1 cellular context compared by ENCODE assay signal in the genomic region with DNA sequence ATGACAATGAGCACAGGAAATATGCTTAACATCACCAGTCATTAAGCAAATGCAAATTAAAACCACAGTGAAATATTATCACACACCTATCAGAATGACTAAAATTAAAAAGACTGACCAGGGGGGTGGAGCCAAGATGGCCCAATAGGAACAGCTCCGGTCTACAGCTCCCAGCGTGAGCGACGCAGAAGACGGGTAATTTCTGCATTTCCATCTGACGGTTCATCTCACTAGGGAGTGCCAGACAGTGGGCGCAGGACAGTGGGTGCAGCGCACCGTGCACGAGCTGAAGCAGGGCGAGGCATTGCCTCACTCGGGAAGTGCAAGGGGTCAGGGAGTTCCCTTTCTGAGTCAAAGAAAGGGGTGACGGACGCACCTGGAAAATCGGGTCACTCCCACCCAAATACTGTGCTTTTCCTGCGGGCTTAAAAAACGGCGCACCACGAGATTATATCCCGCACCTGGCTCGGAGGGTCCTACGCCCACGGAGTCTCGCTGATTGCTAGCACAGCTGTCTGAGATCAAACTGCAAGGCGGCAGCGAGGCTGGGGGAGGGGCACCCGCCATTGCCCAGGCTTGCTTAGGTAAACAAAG.
TF ChIP-seq lines count a peak whose summit lies in the region.

No MANE protein-coding gene starts in this region.

TF ChIP-seq in HEK293, 187 proteins besides CTCF, POLR2A, EP300 and RAD21 (continued from another document):
- TF ChIP-seq EGR2 (tag by site-specific recombination; IDR thresholded peaks at IDR 0.05; ENCODE audit: low read depth) (peak; percentile 57), ZEB2 (tag by site-specific recombination; IDR thresholded peaks at IDR 0.05) (peak; percentile 27; the same call in 1 of the 2 replicates), ZFP69B (tag by site-specific recombination; IDR thresholded peaks at IDR 0.05) (peak; percentile 39; the same call in 1 of the 2 replicates), SP2 (tag by site-specific recombination; IDR thresholded peaks at IDR 0.05) (peak; percentile 43; the same call in 1 of the 2 replicates), ZBTB48 (tag by site-specific recombination; IDR thresholded peaks at IDR 0.05) (peak; percentile 56), ZBTB17 (tag by site-specific recombination; IDR thresholded peaks at IDR 0.05) (peak; percentile 29; the same call in 1 of the 2 replicates), KLF1 (tag by site-specific recombination; IDR thresholded peaks at IDR 0.05) (peak; percentile 38; the same call in 1 of the 2 replicates), ZFHX2 (tag by site-specific recombination; conservative IDR thresholded peaks at IDR 0.05) (peak; percentile 64; the same call in 1 of the 2 replicates), ZNF423 (tag by site-specific recombination; IDR thresholded peaks at IDR 0.05) (0 out of 2 replicates have a peak, but pooled peaks have one; percentile 10)
- TF ChIP-seq, protein P1, sequence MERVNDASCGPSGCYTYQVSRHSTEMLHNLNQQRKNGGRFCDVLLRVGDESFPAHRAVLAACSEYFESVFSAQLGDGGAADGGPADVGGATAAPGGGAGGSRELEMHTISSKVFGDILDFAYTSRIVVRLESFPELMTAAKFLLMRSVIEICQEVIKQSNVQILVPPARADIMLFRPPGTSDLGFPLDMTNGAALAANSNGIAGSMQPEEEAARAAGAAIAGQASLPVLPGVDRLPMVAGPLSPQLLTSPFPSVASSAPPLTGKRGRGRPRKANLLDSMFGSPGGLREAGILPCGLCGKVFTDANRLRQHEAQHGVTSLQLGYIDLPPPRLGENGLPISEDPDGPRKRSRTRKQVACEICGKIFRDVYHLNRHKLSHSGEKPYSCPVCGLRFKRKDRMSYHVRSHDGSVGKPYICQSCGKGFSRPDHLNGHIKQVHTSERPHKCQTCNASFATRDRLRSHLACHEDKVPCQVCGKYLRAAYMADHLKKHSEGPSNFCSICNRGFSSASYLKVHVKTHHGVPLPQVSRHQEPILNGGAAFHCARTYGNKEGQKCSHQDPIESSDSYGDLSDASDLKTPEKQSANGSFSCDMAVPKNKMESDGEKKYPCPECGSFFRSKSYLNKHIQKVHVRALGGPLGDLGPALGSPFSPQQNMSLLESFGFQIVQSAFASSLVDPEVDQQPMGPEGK (tag by site-specific recombination; IDR thresholded peaks at IDR 0.05): 0 out of 2 replicates have a peak, but pooled peaks have one; percentile 12
- TF ChIP-seq, protein P2, sequence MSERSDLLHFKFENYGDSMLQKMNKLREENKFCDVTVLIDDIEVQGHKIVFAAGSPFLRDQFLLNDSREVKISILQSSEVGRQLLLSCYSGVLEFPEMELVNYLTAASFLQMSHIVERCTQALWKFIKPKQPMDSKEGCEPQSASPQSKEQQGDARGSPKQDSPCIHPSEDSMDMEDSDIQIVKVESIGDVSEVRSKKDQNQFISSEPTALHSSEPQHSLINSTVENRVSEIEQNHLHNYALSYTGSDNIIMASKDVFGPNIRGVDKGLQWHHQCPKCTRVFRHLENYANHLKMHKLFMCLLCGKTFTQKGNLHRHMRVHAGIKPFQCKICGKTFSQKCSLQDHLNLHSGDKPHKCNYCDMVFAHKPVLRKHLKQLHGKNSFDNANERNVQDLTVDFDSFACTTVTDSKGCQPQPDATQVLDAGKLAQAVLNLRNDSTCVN (tag by site-specific recombination; optimal IDR thresholded peaks at IDR 0.05): peak; percentile 64
